9 cellular contexts compared by ENCODE assay signal in the genomic region with DNA sequence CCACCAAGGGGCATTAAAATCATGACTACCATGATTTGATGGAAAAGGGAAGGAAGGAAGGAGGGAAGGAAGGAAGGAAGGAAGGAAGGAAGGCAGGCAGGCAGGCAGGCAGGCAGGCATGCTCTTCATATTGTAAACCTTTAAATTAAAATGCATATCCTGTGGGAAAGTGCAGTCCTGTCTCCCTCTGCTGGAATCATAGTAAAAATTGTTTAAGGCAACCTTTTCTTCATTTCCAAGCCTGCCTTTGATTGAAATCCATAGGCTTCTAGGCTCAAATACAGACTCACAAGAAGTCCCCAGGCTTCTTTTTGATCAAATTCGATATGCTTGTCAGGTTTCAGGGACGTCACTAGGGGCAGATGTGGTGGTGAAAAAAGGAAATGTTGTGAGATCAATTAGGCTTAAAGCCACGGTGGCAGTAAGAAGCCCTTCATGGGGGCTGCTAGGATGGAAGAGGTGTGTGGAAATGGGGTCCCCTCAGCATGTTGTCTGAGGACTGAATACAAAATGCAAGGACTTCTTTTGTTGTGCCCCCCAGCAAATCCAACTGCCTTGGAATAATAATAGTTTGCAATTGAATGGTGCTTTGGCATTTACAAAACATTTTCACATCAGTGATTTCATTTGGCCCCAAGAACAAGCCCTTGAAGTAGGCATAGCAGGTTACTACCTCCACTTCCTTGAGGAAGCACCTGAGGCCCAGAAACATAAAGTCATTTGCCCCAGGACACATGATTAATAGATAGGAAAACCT. TPM values are rescaled to one million over a fixed set of nuclear protein-coding genes. Genes with fewer than 3 reads are reported as not detected.
DNase-seq lines count a peak whose midpoint lies in the region; ATAC-seq and TF ChIP-seq lines count a peak whose summit lies in the region.
"Had no signal": no experiment of that assay in that cellular context is flagged by ENCODE, and none has a peak within 500 bp of the region (broad histone marks: within the 10 kb centered on the region; RNA-seq: fewer than 3 reads in every experiment).

No MANE protein-coding gene starts in this region.

- H3K36me3 ChIP-seq in ascending aorta (no peaks in the 10 kb centered on the region), kidney epithelial cell (ENCODE audit: control insufficient read depth, insufficient read depth, low read length) (no peaks in the 10 kb centered on the region), upper lobe of right lung (no peaks in the 10 kb centered on the region)

- ATAC-seq in upper lobe of right lung: peak; percentile 65

- H3K27me3 ChIP-seq in ascending aorta (no peaks in the 10 kb centered on the region), kidney epithelial cell (ENCODE audit: control insufficient read depth, insufficient read depth, low read length) (no peaks in the 10 kb centered on the region), upper lobe of right lung (no peaks in the 10 kb centered on the region)

- DNase-seq in AML-193 (lab: John Stamatoyannopoulos, UW): peak; percentile 81 to 87
- DNase-seq in GM19238 (ENCODE audit: insufficient read length, low spot score): peak; percentile 16
- peak; percentile 6 for DNase-seq in NCI-H2196 treated with DMSO at 0.1 percent for 48 hours (lab: John Stamatoyannopoulos, UW; ENCODE audit: unreplicated experiment)
- no peak for DNase-seq in ascending aorta (ENCODE audit: low spot score in 2 of 2)
- no peak for DNase-seq in kidney epithelial cell (ENCODE audit: low read depth)
- DNase-seq in upper lobe of right lung: no peak
- no peak for DNase-seq in NCI-H226
- no peak for DNase-seq in nucleus accumbens (lab: John Stamatoyannopoulos, UW)

- H3K4me1 ChIP-seq in ascending aorta (no peaks in the 10 kb centered on the region), upper lobe of right lung (no peaks in the 10 kb centered on the region)

- intact Hi-C loops in ascending aorta (cut with DNase I): loop anchor here (1.0 to 2.0 kb wide), 2 partner anchors 120 to 260 kb away; no protein-coding TSS in a partner anchor
- intact Hi-C loops in upper lobe of right lung (cut with DNase I): loop anchor here (10.0 kb wide), 1 partner anchor 258 kb away; no protein-coding TSS in a partner anchor

- H3K9me3 ChIP-seq in ascending aorta (no peaks in the 10 kb centered on the region), upper lobe of right lung (no peaks in the 10 kb centered on the region)

- H3K4me3 ChIP-seq in ascending aorta (no peak overlapping the region), kidney epithelial cell (ENCODE audit: low read depth, low read length) (no peak overlapping the region), upper lobe of right lung (no peak overlapping the region)

- peak; percentile 34 to 66 (median 47) for TF ChIP-seq CTCF in ascending aorta (IDR thresholded peaks at IDR 0.05)
- peak; percentile 41 for TF ChIP-seq CTCF in kidney epithelial cell (IDR thresholded peaks at IDR 0.05; ENCODE audit: insufficient read depth, low read length, poor library complexity, severe bottlenecking)
- peak; percentile 47 for TF ChIP-seq CTCF in upper lobe of right lung (IDR thresholded peaks at IDR 0.05)

- no peak overlapping the region for H3K27ac ChIP-seq in ascending aorta
- no peak overlapping the region for H3K27ac ChIP-seq in upper lobe of right lung
- H3K27ac ChIP-seq: epithelial cell of prostate had no signal

RNA-seq across cellular contexts. Expression of gene GABRR1, which starts 25.6 kb away (rescaled TPM):
- total RNA-seq in ascending aorta: not detected
- total RNA-seq in kidney epithelial cell: not detected in 2 replicates
- total RNA-seq in upper lobe of right lung: not detected

Comparison
In these comparisons a context has a peak if more than half of its experiments do, and no peak if none do; other contexts are left out.
1. DNase-seq: peak in AML-193 (2 of 2), GM19238 (single experiment) and NCI-H2196 treated with DMSO at 0.1 percent for 48 hours (single experiment); none in ascending aorta (0 of 2), kidney epithelial cell (single experiment), upper lobe of right lung (single experiment), NCI-H226 (single experiment) and nucleus accumbens (0 of 56).
2. Peak in every context shown above with its lines, with median percentiles within 50 percentile points of each other: CTCF ChIP-seq.